20 cellular contexts compared by ENCODE assay signal in the genomic region with DNA sequence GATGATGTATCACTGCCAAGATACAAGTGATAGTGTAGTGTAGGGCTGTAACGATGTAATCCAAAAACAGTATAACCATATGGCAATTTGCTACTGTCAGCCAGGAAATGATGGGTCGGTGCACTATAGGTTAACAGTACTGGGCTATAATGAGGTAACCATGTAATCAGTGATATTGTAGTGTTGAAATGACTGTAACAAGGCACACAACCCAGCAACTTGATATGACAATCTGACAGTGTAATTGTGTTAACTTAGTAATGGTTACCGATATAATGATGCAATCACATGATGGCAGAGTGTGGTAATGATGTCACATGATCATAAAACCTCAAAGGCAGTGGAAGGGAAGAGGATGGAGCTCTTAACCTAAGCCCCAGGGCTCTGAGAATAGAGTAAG.
DNase-seq lines count a peak whose midpoint lies in the region; ATAC-seq, FAIRE-seq and TF ChIP-seq lines count a peak whose summit lies in the region.
"Had no signal": no experiment of that assay in that cellular context is flagged by ENCODE, and none has a peak within 500 bp of the region (broad histone marks: within the 10 kb centered on the region; RNA-seq: fewer than 3 reads in every experiment).

No MANE protein-coding gene starts in this region.

- H3K36me3 ChIP-seq in GM12878 (ENCODE audit: control insufficient read depth in 2 of 2, insufficient read depth in 2 of 2, low read length in 1 of 2), result no peaks in the 10 kb centered on the region

- no peaks in the 10 kb centered on the region for H3K36me3 Mint-ChIP-seq in activated CD4-positive, alpha-beta T cell treated with anti-CD3 and anti-CD28 coated beads for 36 hours (ENCODE audit: low read depth)
- H3K36me3 Mint-ChIP-seq in activated CD4-positive, alpha-beta T cell treated with anti-CD3 and anti-CD28 coated beads, Interleukin-2, amount 10 ng/mL, durations not matched to agents 7 days and 5 days (ENCODE audit: low read depth), result no peaks in the 10 kb centered on the region
- H3K36me3 Mint-ChIP-seq: CD14-positive monocyte had no signal

- POLR2A ChIA-PET in activated CD4-positive, alpha-beta T cell treated with anti-CD3 and anti-CD28 coated beads for 36 hours (lab: Charles Lee), result no interaction called here
- POLR2A ChIA-PET in activated CD4-positive, alpha-beta T cell treated with anti-CD3 and anti-CD28 coated beads, Interleukin-2, amount 10 ng/mL, durations not matched to agents 7 days and 5 days (lab: Charles Lee), result no interaction called here
- POLR2A ChIA-PET in GM12878 (lab: Charles Lee), result no interaction called here

- no peak for TF ChIP-seq POLR2A in GM12878 (IDR thresholded peaks at IDR 0.05; ENCODE audit: low read depth, low read length)

- H3K9me3 Mint-ChIP-seq in activated CD4-positive, alpha-beta T cell treated with anti-CD3 and anti-CD28 coated beads for 36 hours (ENCODE audit: low read depth), result no peaks in the 10 kb centered on the region
- H3K9me3 Mint-ChIP-seq in activated CD4-positive, alpha-beta T cell treated with anti-CD3 and anti-CD28 coated beads, Interleukin-2, amount 10 ng/mL, durations not matched to agents 7 days and 5 days, result no peaks in the 10 kb centered on the region

- no TSS peak for BruUV-seq in GM12878 (replicated peaks; lab: Mats Ljungman, UMichigan)

- H3K4me1 ChIP-seq in GM12878 (ENCODE audit: control insufficient read depth, insufficient read depth, low read length), result no peaks in the 10 kb centered on the region
- H3K4me1 ChIP-seq: Caco-2 had no signal

- CTCF ChIA-PET in activated CD4-positive, alpha-beta T cell treated with anti-CD3 and anti-CD28 coated beads for 36 hours (lab: Charles Lee), result no interaction called here
- CTCF ChIA-PET in activated CD4-positive, alpha-beta T cell treated with anti-CD3 and anti-CD28 coated beads, Interleukin-2, amount 10 ng/mL, durations not matched to agents 7 days and 5 days (lab: Charles Lee), result interaction anchor here (0.6 to 1.2 kb wide), 2 partner anchors 420 to 521 kb away, joined by 3 to 4 read pairs; no protein-coding TSS in a partner anchor
- CTCF ChIA-PET in GM12878 (lab: Yijun Ruan, JAX), result no interaction called here

- WGBS in GM12878 (ENCODE audit: insufficient coverage, insufficient replicate concordance, low lambda C conversion rate, missing lambda C conversion rate), result 68% methylated on average over 3 of the region's 3 CpGs

- SMC1A ChIA-PET in GM12878 (lab: Charles Lee; ENCODE audit: uncharacterized antibody, unreplicated experiment), result no interaction called here

- DNase-seq in activated CD4-positive, alpha-beta T cell treated with anti-CD3 and anti-CD28 coated beads for 36 hours, result no peak
- no peak for DNase-seq in activated CD4-positive, alpha-beta T cell treated with anti-CD3 and anti-CD28 coated beads, Interleukin-2, amount 10 ng/mL, durations not matched to agents 7 days and 5 days
- peak; percentile 19 for DNase-seq in H4 (ENCODE audit: low spot score)
- DNase-seq in MV-4-11 (lab: John Stamatoyannopoulos, UW), result peak; percentile 63
- DNase-seq in GM12878 (ENCODE audit: low read depth, low spot score), result no peak
- no peak for DNase-seq in stimulated activated naive CD4-positive, alpha-beta T cell treated with Interleukin-2 at 50 U/mL for 16 hours (lab: John Stamatoyannopoulos, UW)
- DNase-seq in coronary artery (ENCODE audit: low spot score), result no peak
- DNase-seq: Caco-2; HCEC 1CT; KG1; NCI-H1417; NCI-H2081; NCI-H524 treated with DMSO at 0.1 percent for 48 hours; NK-92 treated with Interleukin-12 subunit alpha and Interleukin-12 subunit beta, amount 100 ng/mL, for 24 hours; PC-9 had no signal

- H3K4me2 ChIP-seq in GM12878 (ENCODE audit: control insufficient read depth, insufficient read depth), result no peak overlapping the region
- H3K4me2 ChIP-seq: PC-9 had no signal

- H3K79me2 ChIP-seq in GM12878 (ENCODE audit: control insufficient read depth, insufficient read depth, low read length), result no peaks in the 10 kb centered on the region

- no peak for FAIRE-seq in GM12878 (lab: Jason Lieb, UNC)
- FAIRE-seq: A204.1, GM12892, HTR-8/SVneo had no signal

- H3K4me3 Mint-ChIP-seq in activated CD4-positive, alpha-beta T cell treated with anti-CD3 and anti-CD28 coated beads for 36 hours, result no peak overlapping the region
- no peak overlapping the region for H3K4me3 Mint-ChIP-seq in activated CD4-positive, alpha-beta T cell treated with anti-CD3 and anti-CD28 coated beads, Interleukin-2, amount 10 ng/mL, durations not matched to agents 7 days and 5 days
- H3K4me3 Mint-ChIP-seq: CD14-positive monocyte had no signal

- H3K27me3 Mint-ChIP-seq in activated CD4-positive, alpha-beta T cell treated with anti-CD3 and anti-CD28 coated beads for 36 hours, result peaks cover 15% of the 10 kb centered on the region
- H3K27me3 Mint-ChIP-seq in activated CD4-positive, alpha-beta T cell treated with anti-CD3 and anti-CD28 coated beads, Interleukin-2, amount 10 ng/mL, durations not matched to agents 7 days and 5 days, result peaks cover 19% of the 10 kb centered on the region

- TF ChIP-seq CTCF in GM12878 (IDR thresholded peaks at IDR 0.05 in 2 of 3, conservative IDR thresholded peaks at IDR 0.05 in 1 of 3; ENCODE audit: control insufficient read depth in 2 of 3, extremely low read depth in 1 of 3, insufficient read depth in 1 of 3, low read depth in 3 of 3, low read length in 3 of 3) (no peak), coronary artery (IDR thresholded peaks at IDR 0.05) (no peak)

- RAD21 ChIA-PET in GM12878 (lab: Charles Lee; ENCODE audit: unreplicated experiment), result no interaction called here

- H3K9me3 ChIP-seq in GM12878 (replicated peaks; ENCODE audit: control insufficient read depth, insufficient read depth, low read length), result no peaks in the 10 kb centered on the region

- H3K9ac ChIP-seq in GM12878 (ENCODE audit: control insufficient read depth, insufficient read depth, low read length), result no peak overlapping the region

- no peak overlapping the region for H3K4me3 ChIP-seq in GM12878
- H3K4me3 ChIP-seq in coronary artery, result no peak overlapping the region
- H3K4me3 ChIP-seq: PC-9 had no signal

- no peak overlapping the region for H2AFZ ChIP-seq in GM12878 (ENCODE audit: control insufficient read depth, low read depth, low read length)
- H2AFZ ChIP-seq: PC-9 had no signal

- intact Hi-C loops in activated CD4-positive, alpha-beta T cell treated with anti-CD3 and anti-CD28 coated beads for 36 hours (cut with DNase I, micrococcal nuclease), result no loop called here
- intact Hi-C loops in GM12878 (cut with micrococcal nuclease; ENCODE audit: unreplicated experiment), result no loop called here

- H4K20me1 ChIP-seq in GM12878 (ENCODE audit: control insufficient read depth, insufficient read depth), result no peaks in the 10 kb centered on the region; the same call in 1 of the 2 replicates

- TF ChIP-seq RAD21 in GM12878 (IDR thresholded peaks at IDR 0.05; ENCODE audit: insufficient read depth, low read depth, low read length), result no peak

- in situ Hi-C loops in GM12878 (cut with MboI), result no loop called here

- H3K4me1 Mint-ChIP-seq in activated CD4-positive, alpha-beta T cell treated with anti-CD3 and anti-CD28 coated beads for 36 hours, result no peaks in the 10 kb centered on the region
- no peaks in the 10 kb centered on the region for H3K4me1 Mint-ChIP-seq in activated CD4-positive, alpha-beta T cell treated with anti-CD3 and anti-CD28 coated beads, Interleukin-2, amount 10 ng/mL, durations not matched to agents 7 days and 5 days
- H3K4me1 Mint-ChIP-seq: CD14-positive monocyte had no signal

- H3K27me3 ChIP-seq in GM12878 (replicated peaks in 1 of 2; ENCODE audit: control insufficient read depth in 2 of 2, insufficient read depth in 2 of 2, low read length in 1 of 2), result no peaks in the 10 kb centered on the region

- TF ChIP-seq EP300 in GM12878 (IDR thresholded peaks at IDR 0.05; ENCODE audit: borderline replicate concordance in 1 of 2, control insufficient read depth in 1 of 2, low read depth in 2 of 2, low read length in 2 of 2), result no peak

- H3K27ac ChIP-seq in GM12878 (ENCODE audit: control insufficient read depth, insufficient read depth) (no peak overlapping the region), coronary artery (no peak overlapping the region)
- H3K27ac ChIP-seq: PC-9 had no signal

- peak; percentile 92 for ATAC-seq in activated CD4-positive, alpha-beta T cell treated with anti-CD3 and anti-CD28 coated beads for 36 hours
- ATAC-seq in GM12878 (peak; percentile 15; the same call in 1 of the 3 replicates), HG03108 (IDR thresholded peaks at IDR 0.05; ENCODE audit: unreplicated experiment) (no peak)

- H3K27ac Mint-ChIP-seq in activated CD4-positive, alpha-beta T cell treated with anti-CD3 and anti-CD28 coated beads for 36 hours, result no peak overlapping the region
- no peak overlapping the region for H3K27ac Mint-ChIP-seq in activated CD4-positive, alpha-beta T cell treated with anti-CD3 and anti-CD28 coated beads, Interleukin-2, amount 10 ng/mL, durations not matched to agents 7 days and 5 days
- H3K27ac Mint-ChIP-seq: CD14-positive monocyte had no signal

TF ChIP-seq in GM12878, 131 proteins besides CTCF, POLR2A, EP300 and RAD21 (continues in another document):
- TF ChIP-seq IRF4 (IDR thresholded peaks at IDR 0.05; ENCODE audit: low read depth, low read length) (no peak), MTA3 (IDR thresholded peaks at IDR 0.05; ENCODE audit: borderline replicate concordance, low read length) (no peak), SREBF1 (IDR thresholded peaks at IDR 0.05; ENCODE audit: low read length) (no peak), MTA2 (IDR thresholded peaks at IDR 0.05; ENCODE audit: low read depth) (no peak)
- TF ChIP-seq, protein P1, sequence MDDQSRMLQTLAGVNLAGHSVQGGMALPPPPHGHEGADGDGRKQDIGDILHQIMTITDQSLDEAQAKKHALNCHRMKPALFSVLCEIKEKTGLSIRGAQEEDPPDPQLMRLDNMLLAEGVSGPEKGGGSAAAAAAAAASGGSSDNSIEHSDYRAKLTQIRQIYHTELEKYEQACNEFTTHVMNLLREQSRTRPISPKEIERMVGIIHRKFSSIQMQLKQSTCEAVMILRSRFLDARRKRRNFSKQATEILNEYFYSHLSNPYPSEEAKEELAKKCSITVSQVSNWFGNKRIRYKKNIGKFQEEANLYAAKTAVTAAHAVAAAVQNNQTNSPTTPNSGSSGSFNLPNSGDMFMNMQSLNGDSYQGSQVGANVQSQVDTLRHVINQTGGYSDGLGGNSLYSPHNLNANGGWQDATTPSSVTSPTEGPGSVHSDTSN (IDR thresholded peaks at IDR 0.05; ENCODE audit: insufficient replicate concordance, low read depth, low read length), result no peak

Comparison
In these comparisons a context has a peak if more than half of its experiments do, and no peak if none do; other contexts are left out.
1. DNase-seq: peak in H4 (single experiment) and MV-4-11 (single experiment); none in activated CD4-positive, alpha-beta T cell treated with anti-CD3 and anti-CD28 coated beads for 36 hours (single experiment), activated CD4-positive, alpha-beta T cell treated with anti-CD3 and anti-CD28 coated beads, Interleukin-2, amount 10 ng/mL, durations not matched to agents 7 days and 5 days (single experiment), GM12878 (single experiment), stimulated activated naive CD4-positive, alpha-beta T cell treated with Interleukin-2 at 50 U/mL for 16 hours (single experiment) and coronary artery (single experiment).